In genomic region chr2:69436937-69437750, GRCh38 we compare ENCODE assay signal across 8 cellular contexts. TPM values are rescaled to one million over a fixed set of nuclear protein-coding genes. Genes with fewer than 3 reads are reported as not detected.
A peak's percentile ranks its signal among the peaks of the same experiment; 100 is the strongest.
DNase-seq lines count a peak whose midpoint lies in the region; ATAC-seq and TF ChIP-seq lines count a peak whose summit lies in the region.

NFU1 (minus strand) TSS chr2:69437435; CDS start chr2:69437422, 13 bp downstream.

- peak within 1 kb of the TSS; percentile 96 to 100 (median 98) for H3K27ac Mint-ChIP-seq in CD14-positive monocyte

- peaks cover 3 to 10% (median 6%) of the 10 kb centered on the region in 7 donors for H3K9me3 Mint-ChIP-seq in CD14-positive monocyte

- TF ChIP-seq CTCF in CD14-positive monocyte (IDR thresholded peaks at IDR 0.05) (peak; percentile 61), left lung (IDR thresholded peaks at IDR 0.05) (peak; percentile 39 to 79)

- H3K4me3 ChIP-seq in left lung: peak within 1 kb of the TSS; percentile 65 to 84

- ATAC-seq in GM19351 (IDR thresholded peaks at IDR 0.05; ENCODE audit: unreplicated experiment) (peak; percentile 95), HG03521 (IDR thresholded peaks at IDR 0.05; ENCODE audit: unreplicated experiment) (peak; percentile 96), left lung (peak; percentile 98)

- H3K27me3 Mint-ChIP-seq in CD14-positive monocyte (ENCODE audit: low read depth in 3 of 3): no peaks in the 10 kb centered on the region

- DNase-seq in CD14-positive monocyte (ENCODE audit: low spot score): peak; percentile 91
- peak; percentile 90 for DNase-seq in NCI-H748 (lab: John Stamatoyannopoulos, UW; ENCODE audit: unreplicated experiment)
- peak; percentile 80 for DNase-seq in activated CD4-positive, alpha-beta T cell treated with anti-CD3 and anti-CD28 coated beads, Interleukin-2, amount 50 U/mL, for 1 hour
- DNase-seq in dedifferentiated amniotic fluid mesenchymal stem cell (ENCODE audit: extremely low spot score): peak; percentile 95
- peak; percentile 95 for DNase-seq in left lung
- peak; percentile 81 to 83 for DNase-seq in stimulated activated CD4-positive, alpha-beta T cell treated with anti-CD3 and anti-CD28 coated beads, Interleukin-2, amount 100 ng/mL, for 48 hours

- H3K4me1 Mint-ChIP-seq in CD14-positive monocyte: peaks cover 38% of the 10 kb centered on the region

- no peaks in the 10 kb centered on the region for H3K36me3 Mint-ChIP-seq in CD14-positive monocyte

- no peaks in the 10 kb centered on the region for H3K9me3 ChIP-seq in left lung

- H3K4me1 ChIP-seq in left lung: peaks cover 5 to 39% of the 10 kb centered on the region in 2 donors

- H3K36me3 ChIP-seq in left lung: no peaks in the 10 kb centered on the region

- intact Hi-C loops in CD14-positive monocyte (cut with micrococcal nuclease): loop anchor here (5.0 kb wide), 1 partner anchor 50 kb away; the partner anchor contains the start of gene GFPT1 (in 2 of the 2)
- intact Hi-C loops in left lung (cut with DNase I): no loop called here

- H3K27ac ChIP-seq in left lung: peak within 1 kb of the TSS; percentile 93 to 99

- peak within 1 kb of the TSS; percentile 93 to 99 for H3K4me3 Mint-ChIP-seq in CD14-positive monocyte

- no peaks in the 10 kb centered on the region for H3K27me3 ChIP-seq in left lung

RNA-seq across cellular contexts. Expression of gene NFU1, which starts in this region (rescaled TPM):
- 10 to 100 TPM; 43.0 to 56.1 TPM for polyA plus RNA-seq in CD14-positive monocyte
- total RNA-seq in left lung: 10 to 100 TPM; 36.2 to 38.2 TPM

Comparison
In these comparisons a context has a peak if more than half of its experiments do, and no peak if none do; other contexts are left out.
1. Peak in every context shown above with its lines: DNase-seq, ATAC-seq, H3K4me3 ChIP-seq and H3K27ac ChIP-seq.
2. intact Hi-C loops: an anchor here in CD14-positive monocyte (5.0 kb wide); none called in left lung.